28 cellular contexts compared by ENCODE assay signal in the genomic region with DNA sequence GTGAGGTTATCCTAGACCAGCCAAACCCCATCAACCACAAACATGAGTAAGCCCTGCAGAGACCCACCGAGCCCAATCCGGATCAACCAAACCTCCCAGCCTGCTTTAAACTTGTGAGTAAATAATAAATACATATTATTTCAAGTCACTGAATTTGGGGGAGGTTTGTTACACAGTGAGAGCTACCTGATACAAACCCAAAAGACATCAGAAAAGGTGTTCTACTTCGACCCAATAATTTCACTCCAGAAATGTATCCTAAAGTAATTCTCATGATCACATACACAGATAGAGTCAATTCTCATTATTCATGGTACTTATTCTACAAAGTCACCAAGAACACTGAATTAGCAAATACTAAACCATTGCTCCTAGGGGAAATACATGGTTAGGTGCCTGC.
"Had no signal": no experiment of that assay in that cellular context is flagged by ENCODE, and none has a peak within 500 bp of the region (broad histone marks: within the 10 kb centered on the region; RNA-seq: fewer than 3 reads in every experiment).

No MANE protein-coding gene starts in this region.

- H3K27ac ChIP-seq: hepatocyte, left lung, lower lobe of right lung, pancreas, prostate gland, tibial nerve, vagina had no signal

- H3K36me3 ChIP-seq: left lung, lower lobe of right lung, pancreas, prostate gland, tibial nerve, vagina had no signal

- FAIRE-seq: keratinocyte, pancreas had no signal

- H3K9me3 ChIP-seq: left lung, lower lobe of right lung, mucosa of descending colon, pancreas, prostate gland, tibial nerve, vagina had no signal

- H3K4me3 ChIP-seq: hepatocyte, left lung, lower lobe of right lung, mucosa of descending colon, pancreas, prostate gland, smooth muscle cell, tibial nerve, vagina had no signal

- H3K4me1 ChIP-seq: pancreas, prostate gland had no signal

- H2AFZ ChIP-seq: hepatocyte had no signal

- H3K79me2 ChIP-seq: hepatocyte had no signal

- H3K27me3 ChIP-seq: hepatocyte, left lung, pancreas, tibial nerve, vagina had no signal

- H3K4me2 ChIP-seq: hepatocyte, smooth muscle cell had no signal

- DNase-seq: kidney glomerular epithelial cell; left cardiac atrium; left lung; lower lobe of right lung; mesendoderm; midbrain; mucosa of descending colon; naive thymus-derived CD4-positive, alpha-beta T cell; nucleus accumbens; pancreas; posterior cingulate gyrus; retina; right cardiac atrium; stimulated activated CD4-positive, alpha-beta T cell treated with anti-CD3 and anti-CD28 coated beads, Interleukin-1b, Interleukin-23, amount 100 ng/mL, for 48 hours; stimulated activated CD4-positive, alpha-beta T cell treated with anti-CD3 and anti-CD28 coated beads, Interleukin-2, amount 100 ng/mL, for 48 hours; stimulated activated CD4-positive, alpha-beta T cell treated with anti-CD3 and anti-CD28 coated beads, Interleukin-4, amount 100 ng/mL, for 4 hours; stimulated activated CD8-positive, alpha-beta memory T cell treated with anti-CD3 and anti-CD28 coated beads, Interleukin-4, amount 100 ng/mL, for 48 hours; stimulated activated naive CD4-positive, alpha-beta T cell treated with Interleukin-2 at 50 U/mL for 16 hours; stimulated activated naive CD8-positive, alpha-beta T cell treated with anti-CD3 and anti-CD28 coated beads, Interleukin-15, amount 100 ng/mL, for 72 hours; substantia nigra had no signal

- ATAC-seq: left cardiac atrium; left lung; lower lobe of right lung; mucosa of descending colon; naive thymus-derived CD4-positive, alpha-beta T cell; natural killer cell treated with Interleukin-12 subunit alpha and Interleukin-12 subunit beta and Interleukin-15 and Interleukin-18, amount 100 ng/mL, for 72 hours; pancreas; right cardiac atrium; stimulated activated memory B cell treated with anti-CD40 and anti-IgM and Interleukin-4, amounts not matched to agents 10 μg/mL and 1 μg/mL and 100 μg/mL, for 72 hours; stimulated activated naive CD8-positive, alpha-beta T cell treated with anti-CD3 and anti-CD28 coated beads, Interleukin-15, amount 100 ng/mL, for 72 hours had no signal
